11 cellular contexts compared by ENCODE assay signal in the genomic region with DNA sequence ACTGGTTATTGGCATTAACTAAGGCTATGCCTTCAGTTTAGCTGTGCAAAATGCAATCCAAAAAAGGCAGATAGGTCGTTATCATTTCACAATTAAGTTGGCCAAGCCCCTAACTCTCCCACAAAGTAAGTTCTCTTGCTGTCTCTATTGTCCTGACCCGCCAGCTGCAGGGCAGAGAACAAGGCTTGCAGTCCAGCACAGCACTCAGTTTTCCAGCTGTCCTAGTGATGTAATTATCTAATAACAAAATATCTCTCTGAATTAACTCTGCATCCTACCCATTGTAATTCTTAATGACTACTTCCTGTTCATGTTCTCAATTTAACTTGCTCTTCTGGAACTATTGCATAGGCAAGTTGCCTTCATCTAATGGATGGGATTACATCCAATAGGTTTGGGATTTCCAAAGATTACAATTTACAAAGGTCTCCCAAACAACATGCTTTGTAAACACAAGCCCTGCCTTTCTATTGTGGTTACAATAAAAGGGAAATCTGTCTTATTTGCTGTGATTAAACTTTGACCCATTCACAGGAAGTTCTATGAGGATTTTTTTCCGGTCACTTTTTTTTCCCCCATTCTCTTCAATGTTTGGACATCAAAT. TPM values are rescaled to one million over a fixed set of nuclear protein-coding genes. Genes with fewer than 3 reads are reported as not detected.
A peak's percentile ranks its signal among the peaks of the same experiment; 100 is the strongest.
DNase-seq lines count a peak whose midpoint lies in the region; FAIRE-seq and TF ChIP-seq lines count a peak whose summit lies in the region.
"Had no signal": no experiment of that assay in that cellular context is flagged by ENCODE, and none has a peak within 500 bp of the region (broad histone marks: within the 10 kb centered on the region; RNA-seq: fewer than 3 reads in every experiment).

No MANE protein-coding gene starts in this region.

- H3K9me3 ChIP-seq in MG63, result no peaks in the 10 kb centered on the region; the same call in 1 of the 2 replicates
- H3K9me3 ChIP-seq: tibial artery had no signal

- no peaks in the 10 kb centered on the region for H3K79me2 ChIP-seq in mesendoderm (ENCODE audit: control insufficient read depth, insufficient read depth, low read length)

- no peak for TF ChIP-seq CTCF in fibroblast of pulmonary artery (IDR thresholded peaks at IDR 0.05; ENCODE audit: low read length, missing control alignments)
- no peak for TF ChIP-seq CTCF in osteocyte (IDR thresholded peaks at IDR 0.05)

- no peak overlapping the region for H3K4me3 Mint-ChIP-seq in osteocyte (ENCODE audit: unreplicated experiment)

- H2BK5ac ChIP-seq in mesendoderm (ENCODE audit: low read length), result no peak overlapping the region

- peaks cover 5% of the 10 kb centered on the region for H3K4me1 ChIP-seq in mesendoderm (ENCODE audit: control insufficient read depth, low read depth, low read length)

- no CpG with 5 or more reads among the region's 3 CpGs for WGBS in mesendoderm (ENCODE audit: extremely low coverage, insufficient coverage, low lambda C conversion rate)

- H3K23ac ChIP-seq in mesendoderm (ENCODE audit: low read length), result no peak overlapping the region

- no peak overlapping the region for H3K27ac ChIP-seq in mesendoderm (ENCODE audit: low read depth, low read length)
- H3K27ac ChIP-seq: tibial artery had no signal

- no peak overlapping the region for H3K4me3 ChIP-seq in fibroblast of pulmonary artery (replicated peaks; ENCODE audit: low read depth, low read length)
- H3K4me3 ChIP-seq in mesendoderm (ENCODE audit: low read length), result no peak overlapping the region
- no peak overlapping the region for H3K4me3 ChIP-seq in MG63
- H3K4me3 ChIP-seq: tibial artery had no signal

- no peaks in the 10 kb centered on the region for H3K36me3 ChIP-seq in mesendoderm (ENCODE audit: control insufficient read depth, insufficient read depth, low read length)
- H3K36me3 ChIP-seq in MG63, result peaks cover 16% of the 10 kb centered on the region
- H3K36me3 ChIP-seq: tibial artery had no signal

- peaks cover 12% of the 10 kb centered on the region for H3K36me3 Mint-ChIP-seq in osteocyte (ENCODE audit: unreplicated experiment)

- no peak overlapping the region for H4K5ac ChIP-seq in mesendoderm (ENCODE audit: low read length)

- no peak overlapping the region for H3K18ac ChIP-seq in mesendoderm (ENCODE audit: low read length)

- H3K27me3 ChIP-seq in mesendoderm (ENCODE audit: insufficient read depth, low read length, poor library complexity) (no peaks in the 10 kb centered on the region), MG63 (no peaks in the 10 kb centered on the region)
- H3K27me3 ChIP-seq: tibial artery had no signal

- H3K4me2 ChIP-seq in mesendoderm (ENCODE audit: low read length), result no peak overlapping the region

- FAIRE-seq in GM12891 (lab: Jason Lieb, UNC), result peak; percentile 28

- H2AK5ac ChIP-seq in mesendoderm (ENCODE audit: low read length), result no peak overlapping the region

- H3K4me1 Mint-ChIP-seq in osteocyte (ENCODE audit: unreplicated experiment), result peaks cover 49% of the 10 kb centered on the region

- H3K4ac ChIP-seq in mesendoderm (ENCODE audit: low read depth, low read length), result no peak overlapping the region

- H3K27me3 Mint-ChIP-seq in osteocyte (ENCODE audit: unreplicated experiment), result no peaks in the 10 kb centered on the region

- H2BK120ac ChIP-seq in mesendoderm (ENCODE audit: low read depth, low read length), result no peak overlapping the region

- H4K8ac ChIP-seq in mesendoderm (ENCODE audit: low read depth, low read length), result no peak overlapping the region

- no peak overlapping the region for H2BK15ac ChIP-seq in mesendoderm (replicated peaks; ENCODE audit: low read depth)

- peak overlapping the region; percentile 4 for H3K27ac Mint-ChIP-seq in osteocyte (ENCODE audit: unreplicated experiment)

- H3K56ac ChIP-seq in mesendoderm (ENCODE audit: low read length), result no peak overlapping the region

- H3K79me1 ChIP-seq in mesendoderm (ENCODE audit: low read length), result peaks cover 5% of the 10 kb centered on the region

- DNase-seq in GM12891 (ENCODE audit: insufficient read length, low spot score) (no peak), NOMO-1 (lab: John Stamatoyannopoulos, UW; ENCODE audit: unreplicated experiment in 2 of 2) (peak; percentile 85 to 88), fibroblast of pulmonary artery (ENCODE audit: low read depth) (peak; percentile 77), osteocyte (ENCODE audit: extremely low spot score, unreplicated experiment) (no peak), mesendoderm (no peak), MG63 (no peak), NCI-H226 (no peak)
- DNase-seq in stimulated activated CD4-positive, alpha-beta T cell treated with anti-CD3 and anti-CD28 coated beads, Interleukin-1b, Interleukin-23, amount 100 ng/mL, for 48 hours, result no peak
- DNase-seq: foreskin melanocyte, GDM1, tibial artery had no signal

- TF ChIP-seq POLR2A in GM12891 (IDR thresholded peaks at IDR 0.05; ENCODE audit: low read depth, low read length), result no peak

- H3K9ac ChIP-seq in mesendoderm (ENCODE audit: low read length), result no peak overlapping the region

- no peaks in the 10 kb centered on the region for H3K9me3 Mint-ChIP-seq in osteocyte (ENCODE audit: unreplicated experiment)

TF ChIP-seq in GM12891, 5 proteins besides CTCF, POLR2A, EP300 and RAD21:
- no peak for TF ChIP-seq SPI1 (IDR thresholded peaks at IDR 0.05; ENCODE audit: low read depth, low read length)
- no peak for TF ChIP-seq TAF1 (IDR thresholded peaks at IDR 0.05; ENCODE audit: low read depth, low read length)
- TF ChIP-seq POLR2AphosphoS5 (IDR thresholded peaks at IDR 0.05; ENCODE audit: low read depth, low read length), result no peak
- TF ChIP-seq PAX5 (IDR thresholded peaks at IDR 0.05; ENCODE audit: insufficient read depth, low read length, severe bottlenecking), result no peak
- TF ChIP-seq POU2F2 (IDR thresholded peaks at IDR 0.05; ENCODE audit: low read depth, low read length), result no peak

RNA-seq across cellular contexts. Expression of gene CDK6, which starts 55.2 kb away (rescaled TPM):
- polyA plus RNA-seq in GM12891 (2012; ENCODE audit: low read depth, missing spikeins), result 5.2 TPM
- total RNA-seq in osteocyte, result 52.3 and 53.6 TPM in 2 replicates
- 10.9 TPM for polyA plus RNA-seq in mesendoderm (2013, experiment 1 of 2)
- 9.9 TPM for polyA plus RNA-seq in mesendoderm (2013, experiment 2 of 2)
- 30.7 and 38.1 TPM in 2 replicates for total RNA-seq in MG63 (2014; rRNA removed; shearing (Covaris generic); ENCODE audit: low replicate concordance)

Comparison
In these comparisons a context has a peak if more than half of its experiments do, and no peak if none do; other contexts are left out.
1. DNase-seq: peak in NOMO-1 (2 of 2) and fibroblast of pulmonary artery (single experiment); none in GM12891 (single experiment), osteocyte (single experiment), mesendoderm (single experiment), stimulated activated CD4-positive, alpha-beta T cell treated with anti-CD3 and anti-CD28 coated beads, Interleukin-1b, Interleukin-23, amount 100 ng/mL, for 48 hours (single experiment), MG63 (single experiment) and NCI-H226 (single experiment).